ENCODE assay signal across 19 cellular contexts in genomic region chr16:57427824-57428223, GRCh38. TPM values are rescaled to one million over a fixed set of nuclear protein-coding genes. Genes with fewer than 3 reads are reported as not detected.
"Had no signal": no experiment of that assay in that cellular context is flagged by ENCODE, and none has a peak within 500 bp of the region (broad histone marks: within the 10 kb centered on the region; RNA-seq: fewer than 3 reads in every experiment).

No MANE protein-coding gene starts in this region.

- ATAC-seq: activated T-cell treated with anti-CD3 and anti-CD28 coated beads, Interleukin-2, amount 50 U/mL, for 4 hours; esophagus mucosa; foreskin keratinocyte; pancreas had no signal

- H3K27ac Mint-ChIP-seq: activated CD4-positive, alpha-beta memory T cell treated with anti-CD3 and anti-CD28 coated beads for 36 hours; activated naive CD4-positive, alpha-beta T cell treated with anti-CD3 and anti-CD28 coated beads, Interleukin-2, amount 50 U/mL, for 24 hours had no signal

- DNase-seq: activated CD4-positive, alpha-beta memory T cell treated with anti-CD3 and anti-CD28 coated beads for 36 hours; activated effector memory CD4-positive, alpha-beta T cell treated with anti-CD3 and anti-CD28 coated beads, Interleukin-2, amount 50 U/mL, for 16 hours; activated T-cell treated with anti-CD3 and anti-CD28 coated beads, Interleukin-2, amount 50 U/mL, for 4 hours; adrenal gland; foreskin keratinocyte; head of caudate nucleus; pancreas; stimulated activated CD4-positive, alpha-beta T cell treated with anti-CD3 and anti-CD28 coated beads, Interleukin-15, amount 100 ng/mL, for 24 hours; stimulated activated CD4-positive, alpha-beta T cell treated with anti-CD3 and anti-CD28 coated beads, Interleukin-4, amount 100 ng/mL, for 24 hours; stimulated activated naive CD4-positive, alpha-beta T cell treated with Interleukin-2 at 50 U/mL for 16 hours; substantia nigra; uterus had no signal

- H3K9me3 ChIP-seq: adrenal gland, pancreas, right atrium auricular region, tibial nerve, uterus had no signal

- H3K4me3 Mint-ChIP-seq: activated CD4-positive, alpha-beta memory T cell treated with anti-CD3 and anti-CD28 coated beads for 36 hours; activated naive CD4-positive, alpha-beta T cell treated with anti-CD3 and anti-CD28 coated beads, Interleukin-2, amount 50 U/mL, for 24 hours; activated T-cell treated with anti-CD3 and anti-CD28 coated beads, Interleukin-2, amount 50 U/mL, for 4 hours had no signal

- H3K9me3 Mint-ChIP-seq: activated CD4-positive, alpha-beta memory T cell treated with anti-CD3 and anti-CD28 coated beads for 36 hours; activated naive CD4-positive, alpha-beta T cell treated with anti-CD3 and anti-CD28 coated beads, Interleukin-2, amount 50 U/mL, for 24 hours; activated T-cell treated with anti-CD3 and anti-CD28 coated beads, Interleukin-2, amount 50 U/mL, for 4 hours had no signal

- H3K27ac ChIP-seq: adrenal gland, cardiac muscle cell, foreskin keratinocyte, pancreas, right atrium auricular region, skin epidermis, tibial nerve, uterus had no signal

- H3K4me3 ChIP-seq: adrenal gland, cardiac muscle cell, pancreas, right atrium auricular region, skin epidermis, tibial nerve, uterus had no signal

- FAIRE-seq: pancreas had no signal

- H3K4me1 ChIP-seq: foreskin keratinocyte, pancreas, tibial nerve, uterus had no signal

- H3K27me3 ChIP-seq: adrenal gland, cardiac muscle cell, foreskin keratinocyte, pancreas, right atrium auricular region, tibial nerve, uterus had no signal

- H3K36me3 ChIP-seq: uterus had no signal

- H3K27me3 Mint-ChIP-seq: activated CD4-positive, alpha-beta memory T cell treated with anti-CD3 and anti-CD28 coated beads for 36 hours; activated naive CD4-positive, alpha-beta T cell treated with anti-CD3 and anti-CD28 coated beads, Interleukin-2, amount 50 U/mL, for 24 hours had no signal

RNA-seq across cellular contexts. Expression of gene CCL17, which starts 23.3 kb away (rescaled TPM):
- total RNA-seq: adrenal gland, cardiac muscle cell, foreskin keratinocyte, liver, right atrium auricular region, tibial nerve, uterus had no signal
- polyA plus RNA-seq: adrenal gland, cardiac muscle cell, foreskin keratinocyte, liver, pancreas had no signal

RNA-seq across cellular contexts. Expression of gene CX3CL1, which starts 55.5 kb away (rescaled TPM):
- total RNA-seq: activated CD4-positive, alpha-beta memory T cell treated with anti-CD3 and anti-CD28 coated beads for 36 hours had no signal
